ENCODE assay signal across 8 cellular contexts in the genomic region with DNA sequence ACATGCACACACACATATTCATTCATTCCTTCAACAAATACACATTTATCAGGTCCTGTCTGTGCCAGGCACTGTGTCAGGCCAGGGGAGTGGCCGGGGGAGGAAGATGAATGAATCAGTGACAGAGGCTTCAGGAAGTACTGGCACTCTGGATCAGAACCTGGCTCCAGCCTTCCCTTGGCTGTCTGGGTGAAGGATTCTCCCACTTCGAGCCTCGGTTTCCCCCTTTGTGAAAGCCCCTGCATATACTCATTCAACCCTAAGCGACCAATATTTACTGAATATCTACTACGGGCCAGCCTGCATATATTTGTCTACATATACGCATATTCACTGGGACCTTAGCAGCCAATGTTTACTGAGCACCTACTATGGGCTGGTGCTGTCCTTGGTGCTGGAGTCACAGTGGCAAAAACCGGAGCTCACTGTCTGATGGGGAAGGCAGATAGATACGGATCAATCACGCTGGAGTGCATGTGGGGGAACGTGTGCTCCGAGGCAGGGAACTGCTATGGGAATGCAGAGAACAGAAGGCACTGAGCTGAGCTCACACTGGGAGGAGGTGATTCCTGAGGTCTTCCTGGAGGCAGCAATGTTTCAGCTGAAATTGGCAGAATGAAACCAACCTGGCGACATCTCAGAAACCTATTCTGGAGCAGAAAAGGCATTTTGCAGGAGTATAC. TPM values are rescaled to one million over a fixed set of nuclear protein-coding genes. Genes with fewer than 3 reads are reported as not detected.
DNase-seq lines count a peak whose midpoint lies in the region; ATAC-seq, FAIRE-seq and TF ChIP-seq lines count a peak whose summit lies in the region.

No MANE protein-coding gene starts in this region.

- no peaks in the 10 kb centered on the region for H3K27me3 ChIP-seq in adrenal gland
- H3K27me3 ChIP-seq in thoracic aorta (replicated peaks; ENCODE audit: insufficient read depth), result no peaks in the 10 kb centered on the region

- intact Hi-C loops in adrenal gland (cut with DNase I), result no loop called here

- no peak for TF ChIP-seq RAD21 in A549 (conservative IDR thresholded peaks at IDR 0.05 in 1 of 2, IDR thresholded peaks at IDR 0.05 in 1 of 2)

- H3K36me3 ChIP-seq in HEK293 (ENCODE audit: control insufficient read depth in 2 of 2, insufficient read depth in 1 of 2, low read length in 2 of 2) (peaks cover 7 to 20% of the 10 kb centered on the region in 2 experiments; a peak in 2 of 3 replicates), adrenal gland (replicated peaks in 1 of 2) (peaks cover 0 to 9% of the 10 kb centered on the region in 2 donors), thoracic aorta (peaks cover 18% of the 10 kb centered on the region)

- CTCF ChIA-PET in A549 (lab: Yijun Ruan, JAX) (interaction anchor here (1.0 to 3.0 kb wide), 9 partner anchors 11 to 77 kb away, joined by 3 to 20 read pairs (median 6); a partner anchor contains a TSS), HEK293 (lab: Yijun Ruan, JAX) (interaction anchor here (0.6 to 1.6 kb wide), 4 partner anchors 12 to 76 kb away, joined by 3 to 8 read pairs (median 4); no protein-coding TSS in a partner anchor)

- H3K27ac ChIP-seq in A549 (peak overlapping the region; percentile 99 to 100), HEK293 (ENCODE audit: extremely low read depth, low read depth, low read length) (0 out of 2 replicates have a peak overlapping the region, but pooled peaks have one; percentile 24), adrenal gland (peak overlapping the region in 4 of 5 donors; percentile 71 to 91 (median 78)), thoracic aorta (peak overlapping the region; percentile 79 to 86)

- FAIRE-seq in A549 (lab: Jason Lieb, UNC), result peak; percentile 72

- peak in 1 of 2 experiments; percentile 60 for DNase-seq in A549 (ENCODE audit: low read depth in 1 of 2, low spot score in 1 of 2)
- peak in 1 of 7 donors; percentile 25 for DNase-seq in adrenal gland
- peak; percentile 36 for DNase-seq in left kidney (ENCODE audit: low read depth, low spot score)
- DNase-seq in thoracic aorta (ENCODE audit: low spot score), result no peak
- no peak for DNase-seq in NCI-H2171 treated with DMSO at 0.1 percent for 48 hours (lab: John Stamatoyannopoulos, UW)
- no peak for DNase-seq in SHP77 treated with DMSO at 0.1 percent for 48 hours (lab: John Stamatoyannopoulos, UW)

- TF ChIP-seq CTCF in A549 (IDR thresholded peaks at IDR 0.05) (no peak), HEK293 (tag by site-specific recombination; IDR thresholded peaks at IDR 0.05) (no peak), adrenal gland (IDR thresholded peaks at IDR 0.05) (no peak), thoracic aorta (IDR thresholded peaks at IDR 0.05) (no peak)

- TF ChIP-seq EP300 in A549 (IDR thresholded peaks at IDR 0.05), result no peak

- H3K4me1 ChIP-seq in A549 (peaks cover 32% of the 10 kb centered on the region), HEK293 (ENCODE audit: control insufficient read depth, insufficient read depth, low read length) (0 out of 2 replicates have a peak, but pooled peaks cover 4% of the 10 kb centered on the region), adrenal gland (replicated peaks in 1 of 2) (peaks cover 21 to 22% of the 10 kb centered on the region in 2 donors), thoracic aorta (ENCODE audit: control insufficient read depth in 1 of 2, low read depth in 2 of 2) (peaks cover 6 to 24% of the 10 kb centered on the region in 2 donors)

- 14% methylated on average over 12 of the region's 12 CpGs for whole genome bisulfite sequencing in A549 (ENCODE audit: missing lambda C conversion rate)
- 27 to 35% (median 31%) methylated on average over 9 to 12 of the region's 12 CpGs for WGBS in adrenal gland, 4 donors

- POLR2A ChIA-PET in A549 (lab: Yijun Ruan, JAX) (interaction anchor here (1.1 to 2.7 kb wide), 7 partner anchors 12 to 61 kb away, joined by 4 to 22 read pairs (median 5); a partner anchor contains a TSS), HEK293 (lab: Yijun Ruan, JAX) (interaction anchor here (0.6 to 3.2 kb wide), 5 partner anchors 9 to 104 kb away, joined by 3 to 21 read pairs (median 6); a partner anchor contains a TSS)

- peak overlapping the region; percentile 96 for H3K4me3 ChIP-seq in A549
- peak overlapping the region; percentile 100 for H3K4me3 ChIP-seq in HEK293 (ENCODE audit: low read depth, low read length)
- H3K4me3 ChIP-seq in adrenal gland, result peak overlapping the region in 2 of 4 donors; percentile 56 to 95
- peak overlapping the region; percentile 99 for H3K4me3 ChIP-seq in thoracic aorta

- H3K9me3 ChIP-seq in A549, result no peaks in the 10 kb centered on the region
- H3K9me3 ChIP-seq in HEK293 (ENCODE audit: control insufficient read depth, insufficient read depth, low read depth, low read length), result no peaks in the 10 kb centered on the region
- H3K9me3 ChIP-seq in adrenal gland (replicated peaks in 1 of 3), result no peaks in the 10 kb centered on the region
- no peaks in the 10 kb centered on the region for H3K9me3 ChIP-seq in thoracic aorta

- peak overlapping the region; percentile 85 for H3K4me2 ChIP-seq in A549

- TF ChIP-seq POLR2A in A549 (IDR thresholded peaks at IDR 0.05; ENCODE audit: low read length) (no peak; the same call in 1 of the 2 replicates), adrenal gland (IDR thresholded peaks at IDR 0.05) (no peak)

- ATAC-seq in A549 (peak; percentile 27 to 38), thoracic aorta (ENCODE audit: insufficient number of reproducible peaks, low FRiP score, low read depth) (no peak), GM21786 (IDR thresholded peaks at IDR 0.05; ENCODE audit: unreplicated experiment) (no peak)

TF ChIP-seq in A549, 52 proteins besides CTCF, POLR2A, EP300 and RAD21 (continues in another document):
- TF ChIP-seq EHMT2 (IDR thresholded peaks at IDR 0.05; ENCODE audit: low read depth) (0 out of 2 replicates have a peak, but pooled peaks have one; percentile 31), EHF (CRISPR knock-in tag; IDR thresholded peaks at IDR 0.05) (no peak), FOSL2 (IDR thresholded peaks at IDR 0.05) (no peak), FOSL2 (CRISPR knock-in tag; IDR thresholded peaks at IDR 0.05) (no peak), RFX5 (IDR thresholded peaks at IDR 0.05) (no peak)

TF ChIP-seq in HEK293, 187 proteins besides CTCF, POLR2A, EP300 and RAD21 (continues in another document):
- TF ChIP-seq ZNF394 (tag by site-specific recombination; IDR thresholded peaks at IDR 0.05; ENCODE audit: borderline replicate concordance) (0 out of 2 replicates have a peak, but pooled peaks have one; percentile 9), ZNF558 (tag by site-specific recombination; IDR thresholded peaks at IDR 0.05) (no peak), ZNF664 (tag by site-specific recombination; IDR thresholded peaks at IDR 0.05) (peak; percentile 100)

RNA-seq across cellular contexts. Expression of a gene that starts 0.6 kb away (rescaled TPM):
- 4.2 and 6.5 TPM in 2 replicates for polyA plus RNA-seq in A549 (2011; rRNA removed)
- polyA plus RNA-seq in A549 (2012; cell fraction: cytosol; rRNA removed), result 12.2 and 16.1 TPM in 2 replicates
- polyA plus RNA-seq in A549 (2012; cell fraction: nucleus; rRNA removed), result 45.5 and 51.1 TPM in 2 replicates
- polyA plus RNA-seq in A549 (2017; fragmentation: RNase III; extraction: RNeasy Plus Mini Kit Qiagen cat#74134 plus additional on column Dnase treatment), result 16.2 to 17.0 TPM (median 16.2 TPM) in 3 replicates
- 11.4 and 12.8 TPM in 2 replicates for polyA minus RNA-seq in A549 (2011; rRNA and poly(A)+ RNA removed)
- 10 to 100 TPM in 2 of 8 donors, 1 to 10 TPM in 6; 3.5 to 15.8 (median 8.4) TPM for total RNA-seq in adrenal gland
- polyA plus RNA-seq in adrenal gland, result 10 to 100 TPM in 2 of 3 donors, 1 to 10 TPM in 1; 2.8 to 27.1 (median 12.2) TPM
- 1 to 10 TPM; 2.4 to 3.9 TPM for total RNA-seq in thoracic aorta

RNA-seq across cellular contexts. Expression of a gene that starts 18.0 kb away (rescaled TPM):
- polyA plus RNA-seq in A549 (2011; rRNA removed), result 10.3 and 10.4 TPM in 2 replicates
- 11.8 and 16.0 TPM in 2 replicates for polyA plus RNA-seq in A549 (2012; cell fraction: cytosol; rRNA removed)
- 20.4 and 23.1 TPM in 2 replicates for polyA plus RNA-seq in A549 (2012; cell fraction: nucleus; rRNA removed)
- polyA plus RNA-seq in A549 (2017; fragmentation: RNase III; extraction: RNeasy Plus Mini Kit Qiagen cat#74134 plus additional on column Dnase treatment), result 15.7 to 18.0 TPM (median 16.9 TPM) in 3 replicates
- polyA minus RNA-seq in A549 (2011; rRNA and poly(A)+ RNA removed), result 7.9 and 10.2 TPM in 2 replicates
- total RNA-seq in adrenal gland, result 10 to 100 TPM in 4 of 8 donors, 1 to 10 TPM in 4; 5.7 to 19.7 (median 10.4) TPM
- 10 to 100 TPM in 2 of 3 donors, 1 to 10 TPM in 1; 6.3 to 19.6 (median 15.2) TPM for polyA plus RNA-seq in adrenal gland
- 10 to 100 TPM in 1 of 2 donors, 1 to 10 TPM in 1; 9.5 to 17.3 TPM for total RNA-seq in thoracic aorta

RNA-seq across cellular contexts. Expression of a gene that starts 18.8 kb away (rescaled TPM):
- 5.0 and 6.4 TPM in 2 replicates for polyA plus RNA-seq in A549 (2011; rRNA removed)
- 13.9 and 21.7 TPM in 2 replicates for polyA plus RNA-seq in A549 (2012; cell fraction: cytosol; rRNA removed)
- polyA plus RNA-seq in A549 (2012; cell fraction: nucleus; rRNA removed), result 13.3 and 22.6 TPM in 2 replicates
- polyA plus RNA-seq in A549 (2017; fragmentation: RNase III; extraction: RNeasy Plus Mini Kit Qiagen cat#74134 plus additional on column Dnase treatment), result 9.3 to 9.7 TPM (median 9.7 TPM) in 3 replicates
- polyA minus RNA-seq in A549 (2011; rRNA and poly(A)+ RNA removed), result 2.1 and 2.5 TPM in 2 replicates
- total RNA-seq in adrenal gland, result 10 to 100 TPM; 14.1 to 83.7 (median 28.3) TPM
- 10 to 100 TPM in 2 of 3 donors, under 1 TPM in 1; 0.93 to 57.6 (median 57.1) TPM for polyA plus RNA-seq in adrenal gland
- total RNA-seq in thoracic aorta, result 10 to 100 TPM; 21.7 to 26.4 TPM

RNA-seq across cellular contexts. Expression of a gene that starts 24.2 kb away (rescaled TPM):
- polyA plus RNA-seq in A549 (2011; rRNA removed), result 2.1 and 2.2 TPM in 2 replicates
- 6.3 and 10.9 TPM in 2 replicates for polyA plus RNA-seq in A549 (2012; cell fraction: cytosol; rRNA removed)
- polyA plus RNA-seq in A549 (2012; cell fraction: nucleus; rRNA removed), result 13.0 and 22.4 TPM in 2 replicates
- 7.1 to 7.9 TPM (median 7.8 TPM) in 3 replicates for polyA plus RNA-seq in A549 (2017; fragmentation: RNase III; extraction: RNeasy Plus Mini Kit Qiagen cat#74134 plus additional on column Dnase treatment)
- polyA minus RNA-seq in A549 (2011; rRNA and poly(A)+ RNA removed), result 2.1 and 2.5 TPM in 2 replicates
- total RNA-seq in adrenal gland, result 10 to 100 TPM in 5 of 8 donors, 1 to 10 TPM in 3; 5.3 to 19.6 (median 10.6) TPM
- polyA plus RNA-seq in adrenal gland, result 10 to 100 TPM in 2 of 3 donors, 1 to 10 TPM in 1; 2.0 to 24.7 (median 11.7) TPM
- 10 to 100 TPM; 11.9 to 14.5 TPM for total RNA-seq in thoracic aorta

RNA-seq across cellular contexts. Expression of a gene that starts 35.9 kb away (rescaled TPM):
- polyA plus RNA-seq in A549 (2011; rRNA removed) (0.89 and 1.1 TPM in 2 replicates), A549 (2017; fragmentation: RNase III; extraction: RNeasy Plus Mini Kit Qiagen cat#74134 plus additional on column Dnase treatment) (0.92 to 1.2 TPM (median 1.1 TPM) in 3 replicates), adrenal gland (under 1 TPM in 1 of 3 donors, not detected in 2; 0.10 TPM)
- 1.3 and 2.3 TPM in 2 replicates for polyA plus RNA-seq in A549 (2012; cell fraction: cytosol; rRNA removed)
- polyA plus RNA-seq in A549 (2012; cell fraction: nucleus; rRNA removed), result 2.2 and 2.7 TPM in 2 replicates
- 0.58 and 0.78 TPM in 2 replicates for polyA minus RNA-seq in A549 (2011; rRNA and poly(A)+ RNA removed)
- total RNA-seq in adrenal gland (under 1 TPM in 2 of 8 donors, not detected in 6; 0.18 to 0.68 TPM), thoracic aorta (not detected)

Comparison
In these comparisons a context has a peak if more than half of its experiments do, and no peak if none do; other contexts are left out.
1. ATAC-seq: peak in A549 (2 of 2); none in thoracic aorta (single experiment) and GM21786 (single experiment).
2. H3K27ac ChIP-seq: peak in every context shown above with its lines; median percentile 100 in A549; 82 in thoracic aorta; 78 in adrenal gland; 24 in HEK293.